9 cellular contexts compared by ENCODE assay signal in the genomic region with DNA sequence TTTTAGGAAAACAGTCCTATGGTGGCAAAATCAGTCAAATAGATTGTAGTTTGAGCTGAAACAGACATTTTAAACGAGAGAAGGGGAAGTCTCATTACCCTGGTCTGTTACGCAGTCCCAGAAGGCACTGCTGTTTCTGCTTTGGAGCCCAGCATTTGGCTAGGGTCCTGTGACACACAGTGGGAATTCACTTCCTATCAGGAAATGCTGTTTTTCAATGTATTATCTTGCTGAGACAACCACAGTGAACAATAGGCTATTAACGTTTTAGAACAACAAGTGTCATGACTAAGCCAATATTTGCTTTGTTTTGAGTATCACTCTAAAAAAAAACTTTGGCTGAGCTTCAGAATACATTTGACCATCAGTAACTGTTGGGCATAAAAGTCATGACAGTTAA.
A peak's percentile ranks its signal among the peaks of the same experiment; 100 is the strongest.
DNase-seq lines count a peak whose midpoint lies in the region; ATAC-seq and TF ChIP-seq lines count a peak whose summit lies in the region.
"Had no signal": no experiment of that assay in that cellular context is flagged by ENCODE, and none has a peak within 500 bp of the region (broad histone marks: within the 10 kb centered on the region; RNA-seq: fewer than 3 reads in every experiment).

No MANE protein-coding gene starts in this region.

- 51% methylated on average over 3 of the region's 3 CpGs for WGBS in prostate gland

- peak; percentile 0 for DNase-seq in COR-L47 (lab: John Stamatoyannopoulos, UW)
- DNase-seq in MG63, result peak; percentile 34
- DNase-seq in brain pericyte (ENCODE audit: low read depth, low spot score), result peak; percentile 53
- DNase-seq in lower lobe of right lung, result no peak
- no peak for DNase-seq in cerebellar cortex (ENCODE audit: low spot score)
- no peak for DNase-seq in prostate gland (ENCODE audit: low spot score)
- DNase-seq in GM13977 (ENCODE audit: low spot score), result no peak
- no peak for DNase-seq in activated CD4-positive, alpha-beta T cell treated with anti-CD3 and anti-CD28 coated beads, Interleukin-2, amount 50 U/mL, for 48 hours

- in situ Hi-C loops in GM13977 (cut with MboI; ENCODE audit: low pct_unique_long_range_greater_than_20kb, low sequenced_read_pairs, unreplicated experiment), result no loop called here

- H3K4me3 ChIP-seq in MG63 (no peak overlapping the region), lower lobe of right lung (no peak overlapping the region), prostate gland (no peak overlapping the region)

- H3K36me3 ChIP-seq in MG63 (no peaks in the 10 kb centered on the region), lower lobe of right lung (no peaks in the 10 kb centered on the region), prostate gland (no peaks in the 10 kb centered on the region)

- H3K9me3 ChIP-seq in MG63 (no peaks in the 10 kb centered on the region), lower lobe of right lung (no peaks in the 10 kb centered on the region), prostate gland (no peaks in the 10 kb centered on the region)

- TF ChIP-seq CTCF in lower lobe of right lung (IDR thresholded peaks at IDR 0.05), result no peak
- TF ChIP-seq CTCF in prostate gland (IDR thresholded peaks at IDR 0.05), result no peak
- TF ChIP-seq CTCF in GM13977 (IDR thresholded peaks at IDR 0.05; ENCODE audit: extremely low read depth, insufficient read depth, missing control alignments), result no peak

- H3K27me3 ChIP-seq in MG63 (no peaks in the 10 kb centered on the region), lower lobe of right lung (ENCODE audit: low read depth) (no peaks in the 10 kb centered on the region), prostate gland (replicated peaks; ENCODE audit: insufficient read depth) (no peaks in the 10 kb centered on the region)

- H3K4me1 ChIP-seq in lower lobe of right lung (peaks cover 71% of the 10 kb centered on the region), prostate gland (replicated peaks) (no peaks in the 10 kb centered on the region)

- peak; percentile 49 to 60 for ATAC-seq in lower lobe of right lung
- ATAC-seq: HCT116 had no signal

- intact Hi-C loops in lower lobe of right lung (cut with DNase I), result no loop called here
- intact Hi-C loops in prostate gland (cut with DNase I), result no loop called here

- TF ChIP-seq POLR2A in prostate gland (IDR thresholded peaks at IDR 0.05), result no peak

- H3K27ac ChIP-seq in lower lobe of right lung (peak overlapping the region; percentile 56), prostate gland (no peak overlapping the region)

Comparison
In these comparisons a context has a peak if more than half of its experiments do, and no peak if none do; other contexts are left out.
1. DNase-seq: peak in COR-L47 (single experiment), MG63 (single experiment) and brain pericyte (single experiment); none in lower lobe of right lung (single experiment), cerebellar cortex (single experiment), prostate gland (single experiment), GM13977 (single experiment) and activated CD4-positive, alpha-beta T cell treated with anti-CD3 and anti-CD28 coated beads, Interleukin-2, amount 50 U/mL, for 48 hours (0 of 2).